ENCODE assay signal across 8 cellular contexts in the genomic region with DNA sequence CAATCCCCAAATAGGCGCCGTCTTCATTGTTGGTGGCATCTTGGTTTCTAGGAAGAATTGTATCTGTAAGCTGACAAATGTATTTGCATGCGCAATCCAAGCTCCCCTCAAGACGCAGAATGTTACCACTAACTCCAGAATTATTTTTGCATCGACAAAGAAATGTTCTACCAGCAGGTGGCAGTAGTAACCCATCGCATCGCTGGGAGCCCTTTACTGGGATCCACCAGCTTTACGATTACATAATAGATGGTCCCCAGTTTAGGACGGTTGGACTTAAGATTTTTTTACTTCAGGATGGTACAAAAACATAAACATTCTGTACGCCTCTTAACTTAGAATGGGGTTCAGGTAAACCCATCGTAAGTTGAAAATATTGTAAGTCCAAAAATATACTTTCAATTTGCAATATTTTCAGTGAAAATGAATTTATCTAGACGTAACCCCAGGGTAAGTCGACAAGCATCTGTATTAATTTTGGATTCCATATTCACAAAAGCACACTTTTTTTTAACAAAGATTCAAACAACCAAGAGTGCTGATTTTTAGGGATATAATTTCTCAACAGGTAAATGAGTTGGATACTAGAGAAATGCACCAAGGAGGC.
A peak's percentile ranks its signal among the peaks of the same experiment; 100 is the strongest.
DNase-seq lines count a peak whose midpoint lies in the region; ATAC-seq, FAIRE-seq and TF ChIP-seq lines count a peak whose summit lies in the region.

No MANE protein-coding gene starts in this region.

- no peaks in the 10 kb centered on the region for H3K36me3 ChIP-seq in H1 (ENCODE audit: control insufficient read depth in 2 of 4, insufficient read depth in 4 of 4, low read length in 3 of 4)
- H3K36me3 ChIP-seq in testis (ENCODE audit: low read depth, missing control alignments), result no peaks in the 10 kb centered on the region

- no peak overlapping the region for H2AFZ ChIP-seq in H1 (ENCODE audit: low read length)

- no peak overlapping the region for H3K14ac ChIP-seq in H1 (ENCODE audit: insufficient read length)

- CTCF ChIA-PET in H1 (lab: Charles Lee; ENCODE audit: partially characterized antibody), result interaction anchor here (0.6 to 4.8 kb wide), 48 partner anchors 14 to 1384 kb away, joined by 3 to 41 read pairs (median 3); no protein-coding TSS in a partner anchor

- H3K4ac ChIP-seq in H1 (replicated peaks; ENCODE audit: insufficient read length, low read depth, low read length), result no peak overlapping the region

- POLR2A ChIA-PET in H1 (lab: Charles Lee; ENCODE audit: partially characterized antibody), result interaction anchor here (0.9 kb wide), 1 partner anchor 50 kb away, joined by 3 read pairs; no protein-coding TSS in a partner anchor

- no peaks in the 10 kb centered on the region for H3K23me2 ChIP-seq in H1 (ENCODE audit: low read depth, low read length)

- no peaks in the 10 kb centered on the region for H3K9me3 ChIP-seq in H1 (ENCODE audit: insufficient read depth in 2 of 2, low read depth in 1 of 2, low read length in 1 of 2)
- H3K9me3 ChIP-seq in testis, result no peaks in the 10 kb centered on the region

- no peak overlapping the region for H2BK15ac ChIP-seq in H1 (ENCODE audit: low read length)

- TF ChIP-seq POLR2A in H1 (IDR thresholded peaks at IDR 0.05; ENCODE audit: control extremely low read depth in 1 of 2, low read depth in 2 of 2, low read length in 2 of 2), result no peak
- TF ChIP-seq POLR2A in testis (IDR thresholded peaks at IDR 0.05), result no peak

- H3K27me3 ChIP-seq in H1 (replicated peaks in 1 of 4; ENCODE audit: control insufficient read depth in 3 of 4, extremely low read depth in 1 of 4, insufficient read depth in 3 of 4, low read length in 3 of 4) (no peaks in the 10 kb centered on the region; a peak in 1 of 7 replicates), testis (no peaks in the 10 kb centered on the region)

- no peak overlapping the region for H3K23ac ChIP-seq in H1 (ENCODE audit: insufficient read length)

- H3K79me1 ChIP-seq in H1 (ENCODE audit: low read depth, low read length), result no peaks in the 10 kb centered on the region

- no peaks in the 10 kb centered on the region for H3K9me3 Mint-ChIP-seq in mesothelial cell of epicardium

- no peak overlapping the region for H3K27ac Mint-ChIP-seq in mesothelial cell of epicardium

- no peak overlapping the region for H3K4me2 ChIP-seq in H1 (ENCODE audit: insufficient read depth in 1 of 2, low read depth in 2 of 2, low read length in 2 of 2)

- peaks cover 0 to 2% of the 10 kb centered on the region in 2 experiments; a peak in 1 of 4 replicates for H3K79me2 ChIP-seq in H1 (ENCODE audit: control insufficient read depth in 1 of 2, insufficient read depth in 2 of 2, low read length in 2 of 2)

- TF ChIP-seq RAD21 in H1 (IDR thresholded peaks at IDR 0.05 in 1 of 2, conservative IDR thresholded peaks at IDR 0.05 in 1 of 2; ENCODE audit: low read depth in 2 of 2, low read length in 2 of 2), result peak; percentile 98 to 99

- H2BK5ac ChIP-seq in H1 (ENCODE audit: low read depth, low read length), result no peak overlapping the region

- H2BK120ac ChIP-seq in H1 (replicated peaks; ENCODE audit: low read depth, low read length), result no peak overlapping the region

- H3K36me3 Mint-ChIP-seq in mesothelial cell of epicardium, result no peaks in the 10 kb centered on the region

- H3K4me3 Mint-ChIP-seq in mesothelial cell of epicardium, result no peak overlapping the region

- H4K5ac ChIP-seq in H1 (ENCODE audit: insufficient read length, low read depth, low read length), result no peak overlapping the region

- H2BK12ac ChIP-seq in H1 (ENCODE audit: low read depth, low read length), result no peak overlapping the region

- H2BK20ac ChIP-seq in H1 (ENCODE audit: low read length), result no peak overlapping the region

- H3K27ac ChIP-seq in H1 (ENCODE audit: low read depth, low read length) (no peak overlapping the region), testis (no peak overlapping the region)

- peak; percentile 62 for FAIRE-seq in TTC549 (lab: Jason Lieb, UNC)
- peak; percentile 97 for FAIRE-seq in H1 (lab: Jason Lieb, UNC)

- 38% methylated on average over 13 of the region's 13 CpGs; no CpG with 5 or more reads in 1 of the 2 experiments for WGBS in H1 (ENCODE audit: extremely low coverage in 1 of 2, insufficient coverage in 1 of 2, insufficient read length in 1 of 2, insufficient replicate concordance in 2 of 2, low coverage in 1 of 2, low lambda C conversion rate in 2 of 2, missing lambda C conversion rate in 1 of 2), 2 experiments
- WGBS in testis, 2 donors, result 16 to 17% methylated on average over 13 of the region's 13 CpGs

- H3K56ac ChIP-seq in H1 (replicated peaks; ENCODE audit: insufficient read length, low read depth, low read length), result no peak overlapping the region

- H4K8ac ChIP-seq in H1 (ENCODE audit: extremely low read depth, insufficient read depth, low read length), result no peak overlapping the region

- peak; percentile 76 for DNase-seq in COR-L47 (lab: John Stamatoyannopoulos, UW)
- peak; percentile 5 for DNase-seq in NCI-H146 treated with DMSO at 0.1 percent for 48 hours (lab: John Stamatoyannopoulos, UW; ENCODE audit: unreplicated experiment)
- peak in 1 of 2 experiments; percentile 85 for DNase-seq in H1 (ENCODE audit: low read depth in 1 of 2, low spot score in 2 of 2)
- DNase-seq in mesothelial cell of epicardium (ENCODE audit: low spot score in 2 of 2, unreplicated experiment in 2 of 2), result peak in 1 of 2 experiments; percentile 74
- DNase-seq in testis, result peak; percentile 71

- H3K4me3 ChIP-seq in H1 (ENCODE audit: extremely low read depth in 1 of 4, insufficient read depth in 2 of 4, low read depth in 3 of 4, low read length in 4 of 4) (no peak overlapping the region), testis (no peak overlapping the region)

- intact Hi-C loops in testis (cut with DNase I; ENCODE audit: low total_unique reads), result no loop called here

- H2AK5ac ChIP-seq in H1 (ENCODE audit: low read depth, low read length), result no peak overlapping the region

- no peaks in the 10 kb centered on the region for H4K20me1 ChIP-seq in H1 (replicated peaks in 1 of 2; ENCODE audit: control insufficient read depth in 1 of 2, insufficient read depth in 2 of 2, low read length in 2 of 2)

- no peak overlapping the region for H4K91ac ChIP-seq in H1 (replicated peaks; ENCODE audit: insufficient read length, low read length)

- H3K4me1 Mint-ChIP-seq in mesothelial cell of epicardium, result no peaks in the 10 kb centered on the region

- no peak overlapping the region for H3K18ac ChIP-seq in H1 (ENCODE audit: extremely low read depth, low read length)

- TF ChIP-seq CTCF in H1 (IDR thresholded peaks at IDR 0.05; ENCODE audit: control extremely low read depth in 1 of 3, insufficient read depth in 1 of 3, low read depth in 1 of 3, low read length in 3 of 3) (peak; percentile 43 to 83 (median 75)), mesothelial cell of epicardium (IDR thresholded peaks at IDR 0.05; ENCODE audit: unreplicated experiment) (peak; percentile 96), testis (IDR thresholded peaks at IDR 0.05) (peak; percentile 67 to 91 (median 82))

- no peak overlapping the region for H3K9ac ChIP-seq in H1 (replicated peaks in 1 of 4; ENCODE audit: extremely low read depth in 1 of 4, low read depth in 3 of 4, low read length in 3 of 4)

- H3K4me1 ChIP-seq in H1 (replicated peaks in 1 of 4; ENCODE audit: control insufficient read depth in 3 of 4, insufficient read depth in 4 of 4, low read length in 3 of 4), result no peaks in the 10 kb centered on the region; a peak in 2 of 7 replicates
- H3K4me1 ChIP-seq in testis, result no peaks in the 10 kb centered on the region

- TF ChIP-seq EP300 in H1 (IDR thresholded peaks at IDR 0.05; ENCODE audit: borderline replicate concordance in 1 of 2, low read depth in 2 of 2, low read length in 2 of 2), result no peak

- ATAC-seq in GM19463 (IDR thresholded peaks at IDR 0.05; ENCODE audit: unreplicated experiment) (peak; percentile 83), GM19035 (IDR thresholded peaks at IDR 0.05; ENCODE audit: unreplicated experiment) (no peak)

- peaks cover 47% of the 10 kb centered on the region for H3K27me3 Mint-ChIP-seq in mesothelial cell of epicardium (ENCODE audit: low read depth)

TF ChIP-seq in H1, 55 proteins besides CTCF, POLR2A, EP300 and RAD21 (continues in another document):
- TF ChIP-seq TAF1 (IDR thresholded peaks at IDR 0.05; ENCODE audit: low read depth, low read length), result no peak
- TF ChIP-seq JUND (IDR thresholded peaks at IDR 0.05; ENCODE audit: low read length), result no peak
- TF ChIP-seq SRF (IDR thresholded peaks at IDR 0.05; ENCODE audit: low read depth, low read length), result no peak
- no peak for TF ChIP-seq YY1 (IDR thresholded peaks at IDR 0.05; ENCODE audit: low read depth, low read length)
- no peak for TF ChIP-seq SAP30 (IDR thresholded peaks at IDR 0.05; ENCODE audit: insufficient read depth, insufficient replicate concordance, low read length)
